Comparison of ENCODE assay signal across 8 cellular contexts in genomic region chr12:104108755-104109445, GRCh38. TPM values are rescaled to one million over a fixed set of nuclear protein-coding genes. Genes with fewer than 3 reads are reported as not detected.
DNase-seq lines count a peak whose midpoint lies in the region; ATAC-seq and TF ChIP-seq lines count a peak whose summit lies in the region.

No MANE protein-coding gene starts in this region.

- H3K36me3 Mint-ChIP-seq in naive B cell: no peaks in the 10 kb centered on the region

- peak; percentile 82 for TF ChIP-seq CTCF in KMS-11 (conservative IDR thresholded peaks at IDR 0.05; ENCODE audit: low read depth, low read length)

- H3K36me3 ChIP-seq in KMS-11 (ENCODE audit: insufficient read depth): no peaks in the 10 kb centered on the region

- no peaks in the 10 kb centered on the region for H3K79me2 ChIP-seq in KMS-11 (ENCODE audit: insufficient read depth, low read depth)

- H3K9me3 Mint-ChIP-seq in naive B cell: no peaks in the 10 kb centered on the region

- no peak overlapping the region for H2AFZ ChIP-seq in KMS-11 (ENCODE audit: low read depth)

- DNase-seq in NCI-H524 (lab: John Stamatoyannopoulos, UW) (peak; percentile 54 to 80), NCI-H524 treated with DMSO at 0.1 percent for 48 hours (lab: John Stamatoyannopoulos, UW) (no peak), OCI-M1 (lab: John Stamatoyannopoulos, UW) (peak; percentile 88), activated T-cell treated with anti-CD3 and anti-CD28 coated beads for 4 hours (peak; percentile 87), erythroblast (lab: John Stamatoyannopoulos, UW) (peak; percentile 85 to 89), naive B cell (peak; percentile 71)
- peak; percentile 70 to 85 for DNase-seq in stimulated activated CD8-positive, alpha-beta memory T cell treated with anti-CD3 and anti-CD28 coated beads, Interleukin-7, amount 100 ng/mL, for 4 hours (ENCODE audit: low read depth in 2 of 2)

- peak overlapping the region in 3 of 6 donors; percentile 24 to 60 (median 32) for H3K27ac Mint-ChIP-seq in naive B cell

- no peak for TF ChIP-seq POLR2A in erythroblast (IDR thresholded peaks at IDR 0.05; ENCODE audit: low read length)

- no peak overlapping the region for H3K4me3 ChIP-seq in KMS-11 (IDR thresholded peaks at IDR 0.05; ENCODE audit: insufficient read depth, low read depth, low read length)

- H3K9ac ChIP-seq in KMS-11: no peak overlapping the region

- H3K4me1 ChIP-seq in KMS-11 (ENCODE audit: low read depth, poor library complexity, severe bottlenecking): peaks cover 4% of the 10 kb centered on the region

- peaks cover 9 to 17% (median 9%) of the 10 kb centered on the region in 3 donors for H3K4me1 Mint-ChIP-seq in naive B cell

- ATAC-seq in naive B cell (ENCODE audit: low read depth in 2 of 2): peak; percentile 95

- peak overlapping the region in 6 of 8 donors; percentile 3 to 55 (median 40) for H3K4me3 Mint-ChIP-seq in naive B cell

- no peaks in the 10 kb centered on the region for H4K20me1 ChIP-seq in KMS-11 (ENCODE audit: insufficient read depth)

- H3K27me3 ChIP-seq in KMS-11 (ENCODE audit: insufficient read depth, low read depth): no peaks in the 10 kb centered on the region

- no peak overlapping the region for H3K4me2 ChIP-seq in KMS-11

- H3K27ac ChIP-seq in KMS-11: no peak overlapping the region

- no peaks in the 10 kb centered on the region for H3K27me3 Mint-ChIP-seq in naive B cell

RNA-seq across cellular contexts. Expression of gene NFYB, which starts 29.1 kb away (rescaled TPM):
- polyA plus RNA-seq in naive B cell (ENCODE audit: low read depth in 6 of 6): 10 to 100 TPM; 24.2 to 44.4 (median 32.3) TPM

RNA-seq across cellular contexts. Expression of gene HCFC2, which starts 44.6 kb away (rescaled TPM):
- 10 to 100 TPM in 1 of 6 donors, 1 to 10 TPM in 5; 2.6 to 11.5 (median 6.4) TPM for polyA plus RNA-seq in naive B cell (ENCODE audit: low read depth in 6 of 6)

RNA-seq across cellular contexts. Expression of gene GLT8D2, which starts 58.9 kb away (rescaled TPM):
- polyA plus RNA-seq in naive B cell (ENCODE audit: low read depth in 6 of 6): under 1 TPM in 2 of 6 donors, not detected in 4; 0.32 to 0.66 TPM
